ENCODE assay signal across 18 cellular contexts in the genomic region with DNA sequence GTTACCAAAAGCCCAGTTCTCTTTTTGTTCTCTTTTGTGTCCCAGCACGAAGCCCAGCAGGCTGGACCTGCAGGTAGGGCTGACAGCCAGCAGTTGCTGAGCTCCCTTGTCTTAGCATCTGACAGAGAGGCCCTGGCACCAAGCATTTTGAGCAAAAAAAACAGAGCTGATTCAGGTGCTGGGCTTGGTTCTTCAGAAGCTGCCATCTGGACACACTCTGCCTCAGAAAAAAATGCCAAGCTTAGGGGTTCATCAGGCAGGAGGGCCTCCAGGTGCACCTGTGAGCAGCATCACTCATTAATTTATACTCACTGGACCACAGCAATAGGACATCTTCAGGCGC.
"Had no signal": no experiment of that assay in that cellular context is flagged by ENCODE, and none has a peak within 500 bp of the region (broad histone marks: within the 10 kb centered on the region; RNA-seq: fewer than 3 reads in every experiment).

No MANE protein-coding gene starts in this region.

- H3K27ac Mint-ChIP-seq: activated CD8-positive, alpha-beta T cell treated with anti-CD3 and anti-CD28 coated beads, Interleukin-2, amount 10 ng/mL, durations not matched to agents 7 days and 5 days; activated naive CD4-positive, alpha-beta T cell treated with anti-CD3 and anti-CD28 coated beads for 36 hours; activated T-helper 1 cell treated with anti-CD3 and anti-CD28 coated beads, Interleukin-12 subunit alpha, Interleukin-12 subunit beta, Interleukin-2, Interleukin-4 antibody, amounts not matched to agents 30 ng/mL and 10 ng/mL and 1 ng/mL, durations not matched to agents 14 hours and 24 hours and 36 hours; memory B cell; WTC11 had no signal

- H3K4me1 ChIP-seq: heart right ventricle, parathyroid adenoma, thyroid gland, vagina had no signal

- H3K4me3 Mint-ChIP-seq: activated CD8-positive, alpha-beta T cell treated with anti-CD3 and anti-CD28 coated beads, Interleukin-2, amount 10 ng/mL, durations not matched to agents 7 days and 5 days; activated naive CD4-positive, alpha-beta T cell treated with anti-CD3 and anti-CD28 coated beads for 36 hours; activated T-helper 1 cell treated with anti-CD3 and anti-CD28 coated beads, Interleukin-12 subunit alpha, Interleukin-12 subunit beta, Interleukin-2, Interleukin-4 antibody, amounts not matched to agents 30 ng/mL and 10 ng/mL and 1 ng/mL, durations not matched to agents 14 hours and 24 hours and 36 hours; memory B cell; neural crest cell; WTC11 had no signal

- H3K79me2 ChIP-seq: parathyroid adenoma had no signal

- H3K4me3 ChIP-seq: coronary artery, heart right ventricle, left ventricle myocardium inferior, thyroid gland, vagina had no signal

- H2AFZ ChIP-seq: parathyroid adenoma had no signal

- H3K9me3 Mint-ChIP-seq: activated T-helper 1 cell treated with anti-CD3 and anti-CD28 coated beads, Interleukin-12 subunit alpha, Interleukin-12 subunit beta, Interleukin-2, Interleukin-4 antibody, amounts not matched to agents 30 ng/mL and 10 ng/mL and 1 ng/mL, durations not matched to agents 14 hours and 24 hours and 36 hours had no signal

- H3K9ac ChIP-seq: parathyroid adenoma had no signal

- H3K27me3 ChIP-seq: heart right ventricle, thyroid gland, vagina had no signal

- H3K36me3 ChIP-seq: heart right ventricle, left ventricle myocardium inferior, thyroid gland, vagina had no signal

- H3K4me1 Mint-ChIP-seq: neural crest cell, WTC11 had no signal

- H3K9me3 ChIP-seq: left ventricle myocardium inferior, thyroid gland, vagina had no signal

- ATAC-seq: activated CD8-positive, alpha-beta T cell treated with anti-CD3 and anti-CD28 coated beads, Interleukin-2, amount 10 ng/mL, durations not matched to agents 7 days and 5 days; WTC11 had no signal

- DNase-seq: activated CD4-positive, alpha-beta T cell treated with anti-CD3 and anti-CD28 coated beads for 48 hours; activated CD8-positive, alpha-beta memory T cell treated with anti-CD3 and anti-CD28 coated beads, Interleukin-2, amount 50 U/mL, for 48 hours; activated CD8-positive, alpha-beta T cell treated with anti-CD3 and anti-CD28 coated beads, Interleukin-2, amount 10 ng/mL, durations not matched to agents 7 days and 5 days; activated naive CD4-positive, alpha-beta T cell treated with anti-CD3 and anti-CD28 coated beads for 36 hours; effector CD8-positive, alpha-beta T cell; heart right ventricle; retina; stimulated activated CD4-positive, alpha-beta T cell treated with anti-CD3 and anti-CD28 coated beads, Interleukin-15, amount 100 ng/mL, for 24 hours; stimulated activated CD4-positive, alpha-beta T cell treated with anti-CD3 and anti-CD28 coated beads, Interleukin-4, amount 100 ng/mL, for 24 hours; thyroid gland had no signal

- H3K27ac ChIP-seq: coronary artery, heart right ventricle, left ventricle myocardium inferior, parathyroid adenoma, thyroid gland, vagina had no signal
